In genomic region chr12:130831876-130832405, GRCh38 we compare ENCODE assay signal across 2 cellular contexts.
A peak's percentile ranks its signal among the peaks of the same experiment; 100 is the strongest.
TF ChIP-seq lines count a peak whose summit lies in the region.

No MANE protein-coding gene starts in this region.

TF ChIP-seq in A549, 52 proteins besides CTCF, POLR2A, EP300 and RAD21 (continued from another document):
- TF ChIP-seq REST (IDR thresholded peaks at IDR 0.05) (no peak), MAFK (IDR thresholded peaks at IDR 0.05; ENCODE audit: partially characterized antibody) (peak; percentile 19), ZC3H11A (IDR thresholded peaks at IDR 0.05) (no peak)

TF ChIP-seq in GM23338, 12 proteins besides CTCF, POLR2A, EP300 and RAD21 (continued from another document):
- no peak for TF ChIP-seq ZNF462 (CRISPR knock-in tag; IDR thresholded peaks at IDR 0.05)
- no peak for TF ChIP-seq POLR2AphosphoS5 (IDR thresholded peaks at IDR 0.05; ENCODE audit: low read depth)
- TF ChIP-seq JUNB (IDR thresholded peaks at IDR 0.05; ENCODE audit: unreplicated experiment) = no peak
- no peak for TF ChIP-seq NANOG (IDR thresholded peaks at IDR 0.05; ENCODE audit: borderline replicate concordance)
- TF ChIP-seq ETS1 (IDR thresholded peaks at IDR 0.05) = no peak
- TF ChIP-seq REST (IDR thresholded peaks at IDR 0.05; ENCODE audit: unreplicated experiment) = no peak
- no peak for TF ChIP-seq EZH2 (IDR thresholded peaks at IDR 0.05; ENCODE audit: low read depth, unreplicated experiment)
- no peak for TF ChIP-seq EZH2phosphoT487 (IDR thresholded peaks at IDR 0.05; ENCODE audit: unreplicated experiment)
